Comparison of ENCODE assay signal across 8 cellular contexts in the genomic region with DNA sequence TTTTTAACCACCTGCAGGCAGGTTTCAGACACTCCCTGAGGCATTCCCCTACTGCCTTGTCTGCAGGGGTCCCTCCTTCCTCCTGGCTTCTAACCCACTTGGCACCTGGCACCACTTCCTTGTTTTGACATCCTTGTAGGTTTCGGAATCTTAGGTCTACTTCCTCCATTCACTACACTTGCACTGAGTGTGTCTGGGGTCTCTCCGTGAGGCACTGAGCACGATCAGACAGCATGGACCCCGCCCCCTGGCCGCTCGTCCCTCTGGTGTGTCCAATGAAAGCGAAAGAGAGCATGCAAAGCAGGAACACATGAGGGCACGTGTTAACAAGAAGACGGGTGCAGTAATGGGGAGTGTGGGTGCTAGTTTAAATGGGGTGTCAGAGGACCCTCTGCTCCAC.
DNase-seq lines count a peak whose midpoint lies in the region; ATAC-seq, FAIRE-seq and TF ChIP-seq lines count a peak whose summit lies in the region.

No MANE protein-coding gene starts in this region.

- DNase-seq in GM12864 (ENCODE audit: low read depth) (peak; percentile 78), HTR-8/SVneo (ENCODE audit: insufficient read length, low spot score) (no peak), prostate gland (ENCODE audit: low spot score) (no peak), G401 (ENCODE audit: low spot score) (no peak)
- DNase-seq in stimulated activated CD8-positive, alpha-beta memory T cell treated with anti-CD3 and anti-CD28 coated beads, Interleukin-7, amount 100 ng/mL, for 4 hours (ENCODE audit: low read depth in 2 of 2) = peak; percentile 19 to 24

- H3K4me1 ChIP-seq in prostate gland (replicated peaks) = no peaks in the 10 kb centered on the region

- H3K27me3 Mint-ChIP-seq in activated T-helper 17 cell treated with anti-CD3 and anti-CD28 coated beads, Interleukin-2, amount 50 U/mL, for 72 hours = no peaks in the 10 kb centered on the region

- peak overlapping the region; percentile 20 for H3K27ac Mint-ChIP-seq in activated T-helper 17 cell treated with anti-CD3 and anti-CD28 coated beads, Interleukin-2, amount 50 U/mL, for 72 hours

- H3K36me3 Mint-ChIP-seq in activated T-helper 17 cell treated with anti-CD3 and anti-CD28 coated beads, Interleukin-2, amount 50 U/mL, for 72 hours (ENCODE audit: low read depth) = no peaks in the 10 kb centered on the region

- peak overlapping the region; percentile 40 for H3K4me3 ChIP-seq in GM12864 (ENCODE audit: low read depth, low read length)
- H3K4me3 ChIP-seq in prostate gland = no peak overlapping the region

- in situ Hi-C loops in G401 (cut with HindIII; ENCODE audit: low sequenced_read_pairs) = no loop called here

- H3K4me1 Mint-ChIP-seq in activated T-helper 17 cell treated with anti-CD3 and anti-CD28 coated beads, Interleukin-2, amount 50 U/mL, for 72 hours = peaks cover 20% of the 10 kb centered on the region

- no peak for TF ChIP-seq CTCF in GM12864 (IDR thresholded peaks at IDR 0.05; ENCODE audit: low read depth, low read length, missing control alignments)
- TF ChIP-seq CTCF in prostate gland (IDR thresholded peaks at IDR 0.05) = no peak

- ATAC-seq in GM21526 (IDR thresholded peaks at IDR 0.05; ENCODE audit: low FRiP score, unreplicated experiment) = peak; percentile 83
- peak; percentile 67 for ATAC-seq in HG03565 (IDR thresholded peaks at IDR 0.05; ENCODE audit: unreplicated experiment)
- no peak for ATAC-seq in activated T-helper 17 cell treated with anti-CD3 and anti-CD28 coated beads, Interleukin-2, amount 50 U/mL, for 72 hours (replicated peaks)

- peak overlapping the region; percentile 43 for H3K4me3 Mint-ChIP-seq in activated T-helper 17 cell treated with anti-CD3 and anti-CD28 coated beads, Interleukin-2, amount 50 U/mL, for 72 hours

- no peaks in the 10 kb centered on the region for H3K36me3 ChIP-seq in prostate gland

- no peaks in the 10 kb centered on the region for H3K27me3 ChIP-seq in prostate gland (replicated peaks; ENCODE audit: insufficient read depth)

- H3K9me3 ChIP-seq in prostate gland = no peaks in the 10 kb centered on the region

- TF ChIP-seq POLR2A in prostate gland (IDR thresholded peaks at IDR 0.05) = no peak

- H3K9me3 Mint-ChIP-seq in activated T-helper 17 cell treated with anti-CD3 and anti-CD28 coated beads, Interleukin-2, amount 50 U/mL, for 72 hours = no peaks in the 10 kb centered on the region

- FAIRE-seq in HTR-8/SVneo (lab: Jason Lieb, UNC) = no peak

- WGBS in prostate gland = 51% methylated on average over 9 of the region's 9 CpGs

- intact Hi-C loops in prostate gland (cut with DNase I) = no loop called here

- H3K27ac ChIP-seq in prostate gland = no peak overlapping the region

Comparison
In these comparisons a context has a peak if more than half of its experiments do, and no peak if none do; other contexts are left out.
1. DNase-seq: peak in GM12864 (single experiment) and stimulated activated CD8-positive, alpha-beta memory T cell treated with anti-CD3 and anti-CD28 coated beads, Interleukin-7, amount 100 ng/mL, for 4 hours (2 of 2); none in HTR-8/SVneo (single experiment), prostate gland (single experiment) and G401 (single experiment).